ENCODE assay signal across 7 cellular contexts in genomic region chr11:75815345-75815983, GRCh38. TPM values are rescaled to one million over a fixed set of nuclear protein-coding genes. Genes with fewer than 3 reads are reported as not detected.
DNase-seq lines count a peak whose midpoint lies in the region; ATAC-seq and TF ChIP-seq lines count a peak whose summit lies in the region.

No MANE protein-coding gene starts in this region.

- peak overlapping the region; percentile 85 for H3K4me3 ChIP-seq in left ventricle myocardium inferior
- peak overlapping the region; percentile 73 to 88 (median 76) for H3K4me3 ChIP-seq in gastrocnemius medialis

- intact Hi-C loops in activated naive CD4-positive, alpha-beta T cell treated with anti-CD3 and anti-CD28 coated beads for 36 hours (cut with micrococcal nuclease), result loop anchor here (1.0 to 10.0 kb wide), 5 partner anchors 52 to 565 kb away; partner anchors contain the start of genes GVQW3, MAP6, RPS3 and THAP12
- intact Hi-C loops in left ventricle myocardium inferior (cut with micrococcal nuclease), result no loop called here
- intact Hi-C loops in gastrocnemius medialis (cut with DNase I; ENCODE audit: low total_unique reads), result loop anchor here (5.0 to 10.0 kb wide), 2 partner anchors 37 to 629 kb away; partner anchors contain the start of gene EMSY

- DNase-seq in NCI-H526 treated with DMSO at 0.1 percent for 48 hours (lab: John Stamatoyannopoulos, UW) (peak; percentile 55), left ventricle myocardium inferior (no peak), gastrocnemius medialis (peak in 1 of 2 donors; percentile 23), NCI-H446 treated with DMSO at 0.1 percent for 48 hours (lab: John Stamatoyannopoulos, UW) (no peak)
- DNase-seq in activated naive CD4-positive, alpha-beta T cell treated with anti-CD3 and anti-CD28 coated beads for 36 hours, result peak; percentile 43

- no peaks in the 10 kb centered on the region for H3K36me3 Mint-ChIP-seq in activated naive CD4-positive, alpha-beta T cell treated with anti-CD3 and anti-CD28 coated beads for 36 hours (ENCODE audit: low read depth)

- ATAC-seq in GM18517 (IDR thresholded peaks at IDR 0.05; ENCODE audit: unreplicated experiment) (peak; percentile 4), HG02588 (IDR thresholded peaks at IDR 0.05; ENCODE audit: unreplicated experiment) (peak; percentile 22), gastrocnemius medialis (peak; percentile 27 to 36)

- H3K27me3 ChIP-seq in left ventricle myocardium inferior (ENCODE audit: low read depth) (no peaks in the 10 kb centered on the region), gastrocnemius medialis (no peaks in the 10 kb centered on the region)

- H3K9me3 ChIP-seq in left ventricle myocardium inferior (replicated peaks) (no peaks in the 10 kb centered on the region), gastrocnemius medialis (no peaks in the 10 kb centered on the region)

- TF ChIP-seq CTCF in left ventricle myocardium inferior (IDR thresholded peaks at IDR 0.05; ENCODE audit: borderline replicate concordance), result no peak
- TF ChIP-seq CTCF in gastrocnemius medialis (IDR thresholded peaks at IDR 0.05 in 4 of 5, conservative IDR thresholded peaks at IDR 0.05 in 1 of 5), result no peak

- no peaks in the 10 kb centered on the region for H3K36me3 ChIP-seq in left ventricle myocardium inferior
- no peaks in the 10 kb centered on the region for H3K36me3 ChIP-seq in gastrocnemius medialis

- H3K27ac ChIP-seq in left ventricle myocardium inferior (replicated peaks) (peak overlapping the region; percentile 95), gastrocnemius medialis (peak overlapping the region; percentile 84 to 95 (median 90))

- CTCF ChIA-PET in activated naive CD4-positive, alpha-beta T cell treated with anti-CD3 and anti-CD28 coated beads for 36 hours (lab: Charles Lee), result interaction anchor here (1.0 to 2.4 kb wide), 2 partner anchors 12 to 52 kb away, joined by 3 to 12 read pairs; no protein-coding TSS in a partner anchor

- H3K27me3 Mint-ChIP-seq in activated naive CD4-positive, alpha-beta T cell treated with anti-CD3 and anti-CD28 coated beads for 36 hours (ENCODE audit: low read depth), result no peaks in the 10 kb centered on the region

- H3K4me3 Mint-ChIP-seq in activated naive CD4-positive, alpha-beta T cell treated with anti-CD3 and anti-CD28 coated beads for 36 hours, result no peak overlapping the region

- peak in 1 of 2 donors; percentile 24 for TF ChIP-seq POLR2A in gastrocnemius medialis (IDR thresholded peaks at IDR 0.05)

- peak overlapping the region; percentile 90 for H3K27ac Mint-ChIP-seq in activated naive CD4-positive, alpha-beta T cell treated with anti-CD3 and anti-CD28 coated beads for 36 hours

- H3K4me1 ChIP-seq in left ventricle myocardium inferior (peaks cover 62% of the 10 kb centered on the region), gastrocnemius medialis (peaks cover 25 to 31% of the 10 kb centered on the region in 2 donors)

- in situ Hi-C loops in gastrocnemius medialis (cut with MboI; ENCODE audit: low sequenced_read_pairs in 4 of 4), result no loop called here

- H3K4me1 Mint-ChIP-seq in activated naive CD4-positive, alpha-beta T cell treated with anti-CD3 and anti-CD28 coated beads for 36 hours (ENCODE audit: low read depth), result peaks cover 21% of the 10 kb centered on the region

- H3K9me3 Mint-ChIP-seq in activated naive CD4-positive, alpha-beta T cell treated with anti-CD3 and anti-CD28 coated beads for 36 hours, result no peaks in the 10 kb centered on the region

RNA-seq across cellular contexts. Expression of gene UVRAG, which starts 0.5 kb away (rescaled TPM):
- 10 to 100 TPM; 15.9 to 18.3 TPM for total RNA-seq in activated naive CD4-positive, alpha-beta T cell treated with anti-CD3 and anti-CD28 coated beads for 36 hours
- total RNA-seq in left ventricle myocardium inferior, result 11.4 TPM
- 10 to 100 TPM; 16.6 to 22.1 (median 19.3) TPM for total RNA-seq in gastrocnemius medialis

RNA-seq across cellular contexts. Expression of gene DGAT2, which starts 46.9 kb away (rescaled TPM):
- 1 to 10 TPM; 3.4 to 4.2 TPM for total RNA-seq in activated naive CD4-positive, alpha-beta T cell treated with anti-CD3 and anti-CD28 coated beads for 36 hours
- total RNA-seq in left ventricle myocardium inferior (6.9 TPM), gastrocnemius medialis (1 to 10 TPM; 2.1 to 4.9 (median 4.1) TPM)

Comparison
In these comparisons a context has a peak if more than half of its experiments do, and no peak if none do; other contexts are left out.
1. DNase-seq: peak in NCI-H526 treated with DMSO at 0.1 percent for 48 hours (single experiment) and activated naive CD4-positive, alpha-beta T cell treated with anti-CD3 and anti-CD28 coated beads for 36 hours (single experiment); none in left ventricle myocardium inferior (single experiment) and NCI-H446 treated with DMSO at 0.1 percent for 48 hours (single experiment).
2. Peak in every context shown above with its lines, with median percentiles within 50 percentile points of each other: ATAC-seq.